ENCODE assay signal across 1 cellular context in genomic region chr1:12597792-12598191, GRCh38.
TF ChIP-seq lines count a peak whose summit lies in the region.

No MANE protein-coding gene starts in this region.

TF ChIP-seq in IMR-90, 13 proteins besides CTCF, POLR2A, EP300 and RAD21:
- TF ChIP-seq RFX5 (IDR thresholded peaks at IDR 0.05; ENCODE audit: low read depth, low read length) (no peak), MAZ (IDR thresholded peaks at IDR 0.05; ENCODE audit: borderline replicate concordance, low read depth, low read length) (no peak), BHLHE40 (IDR thresholded peaks at IDR 0.05; ENCODE audit: low read depth, low read length) (no peak), NFE2L2 (IDR thresholded peaks at IDR 0.05; ENCODE audit: low read depth, low read length) (no peak), RCOR1 (IDR thresholded peaks at IDR 0.05; ENCODE audit: insufficient replicate concordance, low read length) (no peak), FOS (IDR thresholded peaks at IDR 0.05; ENCODE audit: low read depth, low read length) (no peak)
